ENCODE assay signal across 1 cellular context in the genomic region with DNA sequence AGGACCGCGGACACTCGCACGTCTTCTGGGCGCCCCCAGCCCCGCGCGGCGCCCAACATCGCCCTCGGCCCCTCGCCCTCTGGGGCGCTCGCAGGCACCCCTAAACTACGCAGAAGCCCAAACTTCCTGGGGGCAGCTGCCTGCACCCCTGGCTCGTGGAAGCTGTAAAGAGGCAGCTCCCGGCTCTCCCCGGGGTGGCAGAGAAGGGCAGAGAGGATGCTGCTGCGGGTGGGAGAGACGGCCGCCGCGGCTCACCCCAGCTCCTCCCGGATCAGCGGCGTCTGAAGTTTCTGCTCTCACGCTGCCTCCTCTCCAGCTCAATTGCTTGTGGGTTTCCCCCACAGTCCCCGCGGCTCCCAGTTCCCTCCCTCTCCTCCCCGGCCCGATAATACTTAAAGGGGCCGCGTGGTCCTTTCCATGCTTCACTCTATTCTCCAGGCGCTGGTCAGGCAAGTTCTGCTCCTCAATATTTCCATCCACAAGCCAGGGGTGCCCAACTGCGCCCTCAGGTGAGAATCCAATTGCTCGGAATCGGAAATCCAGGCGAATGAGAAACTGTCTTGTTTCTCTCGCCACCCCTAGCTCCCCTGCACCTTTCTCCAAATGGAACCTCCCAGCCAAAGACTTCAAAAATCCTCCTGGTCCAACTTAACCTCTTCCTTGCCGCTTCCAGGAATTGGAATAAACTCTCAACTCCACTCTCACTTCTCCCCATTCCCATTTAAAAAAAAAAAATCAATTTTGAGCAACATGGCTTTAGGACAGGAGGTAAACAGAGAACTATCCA.
A peak's percentile ranks its signal among the peaks of the same experiment; 100 is the strongest.
TF ChIP-seq lines count a peak whose summit lies in the region.

No MANE protein-coding gene starts in this region.

TF ChIP-seq in HepG2, 621 proteins besides CTCF, POLR2A, EP300 and RAD21 (continued from another document and continues in another):
- TF ChIP-seq, protein P1, sequence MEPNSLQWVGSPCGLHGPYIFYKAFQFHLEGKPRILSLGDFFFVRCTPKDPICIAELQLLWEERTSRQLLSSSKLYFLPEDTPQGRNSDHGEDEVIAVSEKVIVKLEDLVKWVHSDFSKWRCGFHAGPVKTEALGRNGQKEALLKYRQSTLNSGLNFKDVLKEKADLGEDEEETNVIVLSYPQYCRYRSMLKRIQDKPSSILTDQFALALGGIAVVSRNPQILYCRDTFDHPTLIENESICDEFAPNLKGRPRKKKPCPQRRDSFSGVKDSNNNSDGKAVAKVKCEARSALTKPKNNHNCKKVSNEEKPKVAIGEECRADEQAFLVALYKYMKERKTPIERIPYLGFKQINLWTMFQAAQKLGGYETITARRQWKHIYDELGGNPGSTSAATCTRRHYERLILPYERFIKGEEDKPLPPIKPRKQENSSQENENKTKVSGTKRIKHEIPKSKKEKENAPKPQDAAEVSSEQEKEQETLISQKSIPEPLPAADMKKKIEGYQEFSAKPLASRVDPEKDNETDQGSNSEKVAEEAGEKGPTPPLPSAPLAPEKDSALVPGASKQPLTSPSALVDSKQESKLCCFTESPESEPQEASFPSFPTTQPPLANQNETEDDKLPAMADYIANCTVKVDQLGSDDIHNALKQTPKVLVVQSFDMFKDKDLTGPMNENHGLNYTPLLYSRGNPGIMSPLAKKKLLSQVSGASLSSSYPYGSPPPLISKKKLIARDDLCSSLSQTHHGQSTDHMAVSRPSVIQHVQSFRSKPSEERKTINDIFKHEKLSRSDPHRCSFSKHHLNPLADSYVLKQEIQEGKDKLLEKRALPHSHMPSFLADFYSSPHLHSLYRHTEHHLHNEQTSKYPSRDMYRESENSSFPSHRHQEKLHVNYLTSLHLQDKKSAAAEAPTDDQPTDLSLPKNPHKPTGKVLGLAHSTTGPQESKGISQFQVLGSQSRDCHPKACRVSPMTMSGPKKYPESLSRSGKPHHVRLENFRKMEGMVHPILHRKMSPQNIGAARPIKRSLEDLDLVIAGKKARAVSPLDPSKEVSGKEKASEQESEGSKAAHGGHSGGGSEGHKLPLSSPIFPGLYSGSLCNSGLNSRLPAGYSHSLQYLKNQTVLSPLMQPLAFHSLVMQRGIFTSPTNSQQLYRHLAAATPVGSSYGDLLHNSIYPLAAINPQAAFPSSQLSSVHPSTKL (CRISPR knock-in tag; IDR thresholded peaks at IDR 0.05): peak; percentile 64
- TF ChIP-seq, protein P2, sequence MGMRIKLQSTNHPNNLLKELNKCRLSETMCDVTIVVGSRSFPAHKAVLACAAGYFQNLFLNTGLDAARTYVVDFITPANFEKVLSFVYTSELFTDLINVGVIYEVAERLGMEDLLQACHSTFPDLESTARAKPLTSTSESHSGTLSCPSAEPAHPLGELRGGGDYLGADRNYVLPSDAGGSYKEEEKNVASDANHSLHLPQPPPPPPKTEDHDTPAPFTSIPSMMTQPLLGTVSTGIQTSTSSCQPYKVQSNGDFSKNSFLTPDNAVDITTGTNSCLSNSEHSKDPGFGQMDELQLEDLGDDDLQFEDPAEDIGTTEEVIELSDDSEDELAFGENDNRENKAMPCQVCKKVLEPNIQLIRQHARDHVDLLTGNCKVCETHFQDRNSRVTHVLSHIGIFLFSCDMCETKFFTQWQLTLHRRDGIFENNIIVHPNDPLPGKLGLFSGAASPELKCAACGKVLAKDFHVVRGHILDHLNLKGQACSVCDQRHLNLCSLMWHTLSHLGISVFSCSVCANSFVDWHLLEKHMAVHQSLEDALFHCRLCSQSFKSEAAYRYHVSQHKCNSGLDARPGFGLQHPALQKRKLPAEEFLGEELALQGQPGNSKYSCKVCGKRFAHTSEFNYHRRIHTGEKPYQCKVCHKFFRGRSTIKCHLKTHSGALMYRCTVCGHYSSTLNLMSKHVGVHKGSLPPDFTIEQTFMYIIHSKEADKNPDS (CRISPR knock-in tag; IDR thresholded peaks at IDR 0.05): peak; percentile 21; the same call in 1 of the 2 replicates
- TF ChIP-seq, protein P3, sequence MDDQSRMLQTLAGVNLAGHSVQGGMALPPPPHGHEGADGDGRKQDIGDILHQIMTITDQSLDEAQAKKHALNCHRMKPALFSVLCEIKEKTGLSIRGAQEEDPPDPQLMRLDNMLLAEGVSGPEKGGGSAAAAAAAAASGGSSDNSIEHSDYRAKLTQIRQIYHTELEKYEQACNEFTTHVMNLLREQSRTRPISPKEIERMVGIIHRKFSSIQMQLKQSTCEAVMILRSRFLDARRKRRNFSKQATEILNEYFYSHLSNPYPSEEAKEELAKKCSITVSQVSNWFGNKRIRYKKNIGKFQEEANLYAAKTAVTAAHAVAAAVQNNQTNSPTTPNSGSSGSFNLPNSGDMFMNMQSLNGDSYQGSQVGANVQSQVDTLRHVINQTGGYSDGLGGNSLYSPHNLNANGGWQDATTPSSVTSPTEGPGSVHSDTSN (CRISPR knock-in tag; IDR thresholded peaks at IDR 0.05; ENCODE audit: borderline replicate concordance): no peak
- TF ChIP-seq ZNF331 (CRISPR knock-in tag; IDR thresholded peaks at IDR 0.05) (0 out of 2 replicates have a peak, but pooled peaks have one; percentile 50), SSRP1 (CRISPR knock-in tag; IDR thresholded peaks at IDR 0.05) (no peak), JARID2 (CRISPR knock-in tag; IDR thresholded peaks at IDR 0.05; ENCODE audit: insufficient replicate concordance) (no peak), REPIN1 (CRISPR knock-in tag; IDR thresholded peaks at IDR 0.05; ENCODE audit: borderline replicate concordance, low read depth) (peak; percentile 87), ZNF605 (CRISPR knock-in tag; IDR thresholded peaks at IDR 0.05) (peak; percentile 75; the same call in 1 of the 2 replicates), ZNF431 (CRISPR knock-in tag; IDR thresholded peaks at IDR 0.05; ENCODE audit: borderline replicate concordance, low read depth) (no peak), ZNF263 (CRISPR knock-in tag; IDR thresholded peaks at IDR 0.05) (no peak), ZEB1 (IDR thresholded peaks at IDR 0.05; ENCODE audit: insufficient replicate concordance, low read depth) (peak; percentile 80), FOXM1 (CRISPR knock-in tag; IDR thresholded peaks at IDR 0.05) (no peak), TOE1 (CRISPR knock-in tag; IDR thresholded peaks at IDR 0.05) (no peak), KLF11 (CRISPR knock-in tag; IDR thresholded peaks at IDR 0.05) (no peak), TSC22D2 (CRISPR knock-in tag; IDR thresholded peaks at IDR 0.05; ENCODE audit: borderline replicate concordance) (no peak), EED (CRISPR knock-in tag; IDR thresholded peaks at IDR 0.05) (no peak), ZNF256 (CRISPR knock-in tag; conservative IDR thresholded peaks at IDR 0.05) (no peak), ZNF567 (CRISPR knock-in tag; IDR thresholded peaks at IDR 0.05; ENCODE audit: borderline replicate concordance) (no peak), ATAD3A (CRISPR knock-in tag; IDR thresholded peaks at IDR 0.05) (no peak), HNF4G (IDR thresholded peaks at IDR 0.05; ENCODE audit: borderline replicate concordance, low read depth, low read length) (no peak), HNF4G (CRISPR knock-in tag; IDR thresholded peaks at IDR 0.05; ENCODE audit: borderline replicate concordance, low read depth) (no peak), NR2F2 (IDR thresholded peaks at IDR 0.05; ENCODE audit: borderline replicate concordance, low read depth) (peak; percentile 55; the same call in 1 of the 2 replicates), MAFK (conservative IDR thresholded peaks at IDR 0.05 in 1 of 2, IDR thresholded peaks at IDR 0.05 in 1 of 2; ENCODE audit: low read length in 2 of 2) (no peak), BORCS8-MEF2B (CRISPR knock-in tag; IDR thresholded peaks at IDR 0.05) (peak; percentile 42; the same call in 1 of the 2 replicates), ZNF768 (CRISPR knock-in tag; IDR thresholded peaks at IDR 0.05) (no peak), ZSCAN12 (CRISPR knock-in tag; IDR thresholded peaks at IDR 0.05) (no peak), ZNF772 (CRISPR knock-in tag; IDR thresholded peaks at IDR 0.05) (no peak), ZNF234 (CRISPR knock-in tag; conservative IDR thresholded peaks at IDR 0.05) (no peak; the same call in 1 of the 2 replicates), SMAD3 (CRISPR knock-in tag; IDR thresholded peaks at IDR 0.05) (0 out of 2 replicates have a peak, but pooled peaks have one; percentile 16), ZNF264 (CRISPR knock-in tag; IDR thresholded peaks at IDR 0.05) (0 out of 2 replicates have a peak, but pooled peaks have one; percentile 25), NFIB (CRISPR knock-in tag; IDR thresholded peaks at IDR 0.05; ENCODE audit: borderline replicate concordance) (no peak), PLRG1 (conservative IDR thresholded peaks at IDR 0.05) (no peak), NFE2 (CRISPR knock-in tag; IDR thresholded peaks at IDR 0.05) (no peak), MEF2D (CRISPR knock-in tag; IDR thresholded peaks at IDR 0.05) (no peak), NR2F6 (IDR thresholded peaks at IDR 0.05) (0 out of 2 replicates have a peak, but pooled peaks have one; percentile 11), NR2F6 (CRISPR knock-in tag; IDR thresholded peaks at IDR 0.05) (no peak), ZNF776 (CRISPR knock-in tag; IDR thresholded peaks at IDR 0.05) (0 out of 2 replicates have a peak, but pooled peaks have one; percentile 27), ZNF383 (CRISPR knock-in tag; IDR thresholded peaks at IDR 0.05; ENCODE audit: borderline replicate concordance) (no peak), ZNF484 (CRISPR knock-in tag; IDR thresholded peaks at IDR 0.05; ENCODE audit: borderline replicate concordance, low read depth) (no peak), GLI4 (CRISPR knock-in tag; IDR thresholded peaks at IDR 0.05; ENCODE audit: borderline replicate concordance) (no peak), ARNT (IDR thresholded peaks at IDR 0.05) (no peak), KAT7 (CRISPR knock-in tag; IDR thresholded peaks at IDR 0.05; ENCODE audit: borderline replicate concordance) (peak; percentile 78; the same call in 1 of the 2 replicates), RNF2 (conservative IDR thresholded peaks at IDR 0.05; ENCODE audit: low read depth) (no peak), ELF3 (CRISPR knock-in tag; IDR thresholded peaks at IDR 0.05) (no peak), CCDC6 (CRISPR knock-in tag; IDR thresholded peaks at IDR 0.05) (no peak), ZSCAN22 (CRISPR knock-in tag; IDR thresholded peaks at IDR 0.05) (no peak)
- TF ChIP-seq, protein P4, sequence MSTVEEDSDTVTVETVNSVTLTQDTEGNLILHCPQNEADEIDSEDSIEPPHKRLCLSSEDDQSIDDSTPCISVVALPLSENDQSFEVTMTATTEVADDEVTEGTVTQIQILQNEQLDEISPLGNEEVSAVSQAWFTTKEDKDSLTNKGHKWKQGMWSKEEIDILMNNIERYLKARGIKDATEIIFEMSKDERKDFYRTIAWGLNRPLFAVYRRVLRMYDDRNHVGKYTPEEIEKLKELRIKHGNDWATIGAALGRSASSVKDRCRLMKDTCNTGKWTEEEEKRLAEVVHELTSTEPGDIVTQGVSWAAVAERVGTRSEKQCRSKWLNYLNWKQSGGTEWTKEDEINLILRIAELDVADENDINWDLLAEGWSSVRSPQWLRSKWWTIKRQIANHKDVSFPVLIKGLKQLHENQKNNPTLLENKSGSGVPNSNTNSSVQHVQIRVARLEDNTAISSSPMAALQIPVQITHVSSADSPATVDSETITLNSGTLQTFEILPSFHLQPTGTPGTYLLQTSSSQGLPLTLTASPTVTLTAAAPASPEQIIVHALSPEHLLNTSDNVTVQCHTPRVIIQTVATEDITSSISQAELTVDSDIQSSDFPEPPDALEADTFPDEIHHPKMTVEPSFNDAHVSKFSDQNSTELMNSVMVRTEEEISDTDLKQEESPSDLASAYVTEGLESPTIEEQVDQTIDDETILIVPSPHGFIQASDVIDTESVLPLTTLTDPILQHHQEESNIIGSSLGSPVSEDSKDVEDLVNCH (CRISPR knock-in tag; IDR thresholded peaks at IDR 0.05): no peak
- TF ChIP-seq, protein P5, sequence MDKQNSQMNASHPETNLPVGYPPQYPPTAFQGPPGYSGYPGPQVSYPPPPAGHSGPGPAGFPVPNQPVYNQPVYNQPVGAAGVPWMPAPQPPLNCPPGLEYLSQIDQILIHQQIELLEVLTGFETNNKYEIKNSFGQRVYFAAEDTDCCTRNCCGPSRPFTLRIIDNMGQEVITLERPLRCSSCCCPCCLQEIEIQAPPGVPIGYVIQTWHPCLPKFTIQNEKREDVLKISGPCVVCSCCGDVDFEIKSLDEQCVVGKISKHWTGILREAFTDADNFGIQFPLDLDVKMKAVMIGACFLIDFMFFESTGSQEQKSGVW (CRISPR knock-in tag; IDR thresholded peaks at IDR 0.05; ENCODE audit: borderline replicate concordance): no peak; the same call in 1 of the 2 replicates
- TF ChIP-seq, protein P6, sequence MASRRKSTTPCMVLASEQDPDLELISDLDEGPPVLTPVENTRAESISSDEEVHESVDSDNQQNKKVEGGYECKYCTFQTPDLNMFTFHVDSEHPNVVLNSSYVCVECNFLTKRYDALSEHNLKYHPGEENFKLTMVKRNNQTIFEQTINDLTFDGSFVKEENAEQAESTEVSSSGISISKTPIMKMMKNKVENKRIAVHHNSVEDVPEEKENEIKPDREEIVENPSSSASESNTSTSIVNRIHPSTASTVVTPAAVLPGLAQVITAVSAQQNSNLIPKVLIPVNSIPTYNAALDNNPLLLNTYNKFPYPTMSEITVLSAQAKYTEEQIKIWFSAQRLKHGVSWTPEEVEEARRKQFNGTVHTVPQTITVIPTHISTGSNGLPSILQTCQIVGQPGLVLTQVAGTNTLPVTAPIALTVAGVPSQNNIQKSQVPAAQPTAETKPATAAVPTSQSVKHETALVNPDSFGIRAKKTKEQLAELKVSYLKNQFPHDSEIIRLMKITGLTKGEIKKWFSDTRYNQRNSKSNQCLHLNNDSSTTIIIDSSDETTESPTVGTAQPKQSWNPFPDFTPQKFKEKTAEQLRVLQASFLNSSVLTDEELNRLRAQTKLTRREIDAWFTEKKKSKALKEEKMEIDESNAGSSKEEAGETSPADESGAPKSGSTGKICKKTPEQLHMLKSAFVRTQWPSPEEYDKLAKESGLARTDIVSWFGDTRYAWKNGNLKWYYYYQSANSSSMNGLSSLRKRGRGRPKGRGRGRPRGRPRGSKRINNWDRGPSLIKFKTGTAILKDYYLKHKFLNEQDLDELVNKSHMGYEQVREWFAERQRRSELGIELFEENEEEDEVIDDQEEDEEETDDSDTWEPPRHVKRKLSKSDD (CRISPR knock-in tag; IDR thresholded peaks at IDR 0.05; ENCODE audit: low read depth): no peak
- TF ChIP-seq, protein P7, sequence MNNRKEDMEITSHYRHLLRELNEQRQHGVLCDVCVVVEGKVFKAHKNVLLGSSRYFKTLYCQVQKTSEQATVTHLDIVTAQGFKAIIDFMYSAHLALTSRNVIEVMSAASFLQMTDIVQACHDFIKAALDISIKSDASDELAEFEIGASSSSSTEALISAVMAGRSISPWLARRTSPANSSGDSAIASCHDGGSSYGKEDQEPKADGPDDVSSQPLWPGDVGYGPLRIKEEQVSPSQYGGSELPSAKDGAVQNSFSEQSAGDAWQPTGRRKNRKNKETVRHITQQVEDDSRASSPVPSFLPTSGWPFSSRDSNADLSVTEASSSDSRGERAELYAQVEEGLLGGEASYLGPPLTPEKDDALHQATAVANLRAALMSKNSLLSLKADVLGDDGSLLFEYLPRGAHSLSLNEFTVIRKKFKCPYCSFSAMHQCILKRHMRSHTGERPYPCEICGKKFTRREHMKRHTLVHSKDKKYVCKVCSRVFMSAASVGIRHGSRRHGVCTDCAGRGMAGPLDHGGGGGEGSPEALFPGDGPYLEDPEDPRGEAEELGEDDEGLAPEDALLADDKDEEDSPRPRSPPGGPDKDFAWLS (CRISPR knock-in tag; IDR thresholded peaks at IDR 0.05; ENCODE audit: borderline replicate concordance): no peak
